In genomic region chr3:198030726-198031125, GRCh38 we compare ENCODE assay signal across 16 cellular contexts.
DNase-seq lines count a peak whose midpoint lies in the region; ATAC-seq and TF ChIP-seq lines count a peak whose summit lies in the region.
"Had no signal": no experiment of that assay in that cellular context is flagged by ENCODE, and none has a peak within 500 bp of the region (broad histone marks: within the 10 kb centered on the region; RNA-seq: fewer than 3 reads in every experiment).

No MANE protein-coding gene starts in this region.

- H3K9me3 Mint-ChIP-seq in dendritic cell treated with granulocyte-macrophage colony-stimulating factor and Interleukin-4, amounts not matched to agents 40 ng/mL and 50 ng/mL, for 4 days = no peaks in the 10 kb centered on the region
- no peaks in the 10 kb centered on the region for H3K9me3 Mint-ChIP-seq in nephron progenitor cell
- H3K9me3 Mint-ChIP-seq: CD4-positive, alpha-beta memory T cell; GM23338 had no signal

- no peaks in the 10 kb centered on the region for H3K36me3 Mint-ChIP-seq in dendritic cell treated with granulocyte-macrophage colony-stimulating factor and Interleukin-4, amounts not matched to agents 40 ng/mL and 50 ng/mL, for 4 days (ENCODE audit: low read depth)
- H3K36me3 Mint-ChIP-seq in nephron progenitor cell (ENCODE audit: low read depth) (peaks cover 10% of the 10 kb centered on the region), T-helper 17 cell (ENCODE audit: low read depth) (peaks cover 6% of the 10 kb centered on the region)
- H3K36me3 Mint-ChIP-seq: CD14-positive monocyte had no signal

- H3K9me3 ChIP-seq in cardiac muscle cell (ENCODE audit: low read depth) = no peaks in the 10 kb centered on the region
- H3K9me3 ChIP-seq in T-helper 17 cell (ENCODE audit: control insufficient read depth, low read length, poor library complexity, severe bottlenecking) = no peaks in the 10 kb centered on the region
- H3K9me3 ChIP-seq: BLaER1 had no signal

- ATAC-seq in Right ventricle myocardium superior (ENCODE audit: poor library complexity) = no peak
- ATAC-seq in T-helper 17 cell = no peak
- no peak for ATAC-seq in GM21526 (IDR thresholded peaks at IDR 0.05; ENCODE audit: low FRiP score, unreplicated experiment)
- ATAC-seq: GM12878, GM23338 had no signal

- no peak overlapping the region for H3K4me3 Mint-ChIP-seq in dendritic cell treated with granulocyte-macrophage colony-stimulating factor and Interleukin-4, amounts not matched to agents 40 ng/mL and 50 ng/mL, for 4 days
- H3K4me3 Mint-ChIP-seq in nephron progenitor cell (no peak overlapping the region), T-helper 17 cell (no peak overlapping the region)
- H3K4me3 Mint-ChIP-seq: CD4-positive, alpha-beta memory T cell; GM23338 had no signal

- H3K27ac Mint-ChIP-seq in dendritic cell treated with granulocyte-macrophage colony-stimulating factor and Interleukin-4, amounts not matched to agents 40 ng/mL and 50 ng/mL, for 4 days = peak overlapping the region; percentile 26
- H3K27ac Mint-ChIP-seq in nephron progenitor cell (peak overlapping the region; percentile 32), T-helper 17 cell (no peak overlapping the region)
- H3K27ac Mint-ChIP-seq: CD4-positive, alpha-beta memory T cell; GM23338 had no signal

- TF ChIP-seq CTCF in cardiac muscle cell (IDR thresholded peaks at IDR 0.05; ENCODE audit: low read depth, low read length) = no peak
- no peak for TF ChIP-seq CTCF in nephron progenitor cell (IDR thresholded peaks at IDR 0.05)

- peak overlapping the region; percentile 73 for H3K27ac ChIP-seq in cardiac muscle cell
- H3K27ac ChIP-seq: BLaER1 had no signal

- H3K36me3 ChIP-seq in cardiac muscle cell = no peaks in the 10 kb centered on the region
- H3K36me3 ChIP-seq: BLaER1 had no signal

- H3K4me1 ChIP-seq in cardiac muscle cell (ENCODE audit: low read depth) = peaks cover 33% of the 10 kb centered on the region

- DNase-seq in cardiac muscle cell (ENCODE audit: low read depth in 1 of 2, low spot score in 1 of 2) = no peak
- DNase-seq in Right ventricle myocardium superior = no peak
- DNase-seq in nephron progenitor cell = peak; percentile 29
- DNase-seq in stimulated activated CD4-positive, alpha-beta T cell treated with anti-CD3 and anti-CD28 coated beads, Interleukin-2, amount 100 ng/mL, for 24 hours = no peak
- DNase-seq in T-helper 17 cell = no peak
- DNase-seq: 8988T; Calu3; CD4-positive, alpha-beta memory T cell; DMS79 treated with DMSO at 0.1 percent for 48 hours; HCEC 1CT had no signal

- H3K4me1 Mint-ChIP-seq in dendritic cell treated with granulocyte-macrophage colony-stimulating factor and Interleukin-4, amounts not matched to agents 40 ng/mL and 50 ng/mL, for 4 days (ENCODE audit: low read depth) = peaks cover 15% of the 10 kb centered on the region
- peaks cover 63% of the 10 kb centered on the region for H3K4me1 Mint-ChIP-seq in nephron progenitor cell
- H3K4me1 Mint-ChIP-seq in T-helper 17 cell = peaks cover 4% of the 10 kb centered on the region
- H3K4me1 Mint-ChIP-seq: CD4-positive, alpha-beta memory T cell had no signal

- no peaks in the 10 kb centered on the region for H3K27me3 ChIP-seq in cardiac muscle cell
- H3K27me3 ChIP-seq: BLaER1 had no signal

- no peaks in the 10 kb centered on the region for H3K27me3 Mint-ChIP-seq in dendritic cell treated with granulocyte-macrophage colony-stimulating factor and Interleukin-4, amounts not matched to agents 40 ng/mL and 50 ng/mL, for 4 days
- H3K27me3 Mint-ChIP-seq in nephron progenitor cell (ENCODE audit: low read depth, poor library complexity) (peaks cover 5% of the 10 kb centered on the region), T-helper 17 cell (no peaks in the 10 kb centered on the region)
- H3K27me3 Mint-ChIP-seq: CD4-positive, alpha-beta memory T cell had no signal

- no peak overlapping the region for H3K4me3 ChIP-seq in cardiac muscle cell
- H3K4me3 ChIP-seq: BLaER1, GM12878, GM23338 had no signal

- intact Hi-C loops in Right ventricle myocardium superior (cut with DNase I) = no loop called here
- intact Hi-C loops in dendritic cell treated with granulocyte-macrophage colony-stimulating factor and Interleukin-4, amounts not matched to agents 40 ng/mL and 50 ng/mL, for 4 days (cut with micrococcal nuclease) = no loop called here
